ENCODE assay signal across 10 cellular contexts in genomic region chrX:13538414-13538813, GRCh38. TPM values are rescaled to one million over a fixed set of nuclear protein-coding genes. Genes with fewer than 3 reads are reported as not detected.
"Had no signal": no experiment of that assay in that cellular context is flagged by ENCODE, and none has a peak within 500 bp of the region (broad histone marks: within the 10 kb centered on the region; RNA-seq: fewer than 3 reads in every experiment).

No MANE protein-coding gene starts in this region.

- FAIRE-seq: HTR-8/SVneo, K562 had no signal

- H3K9ac ChIP-seq: KMS-11 had no signal

- H3K4me3 ChIP-seq: K562 had no signal

- ATAC-seq: K562 had no signal

- H3K4me2 ChIP-seq: KMS-11 had no signal

- H3K27ac ChIP-seq: HL-60, KMS-11 had no signal

- DNase-seq: IMR-90, KBM-7, KG1 had no signal

RNA-seq across cellular contexts. Expression of gene EGFL6, which starts 31.0 kb away (rescaled TPM):
- total RNA-seq: HT-29, HT1080, IMR-90, K562 had no signal
- polyA plus RNA-seq: IgD-negative memory B cell, IMR-90 had no signal
